17 cellular contexts compared by ENCODE assay signal in the genomic region with DNA sequence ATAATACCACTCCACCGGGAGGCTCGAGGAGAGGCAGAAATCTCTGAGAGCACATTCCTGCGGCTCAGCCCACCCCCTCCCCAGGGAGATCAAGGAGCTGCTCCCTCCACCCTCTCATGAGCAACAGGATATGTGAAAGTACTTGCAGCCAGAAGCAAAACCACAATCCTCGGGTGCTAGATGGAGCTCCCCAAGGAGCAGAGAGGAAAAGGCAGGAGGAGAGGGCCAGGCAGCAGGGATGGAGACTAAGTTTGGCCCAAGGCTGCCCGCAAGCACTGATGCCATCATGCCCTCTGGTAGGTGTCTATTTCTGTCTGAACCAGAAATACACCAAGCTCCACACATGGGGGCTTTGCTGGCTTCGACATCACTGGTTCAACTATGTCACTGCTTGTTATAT. TPM values are rescaled to one million over a fixed set of nuclear protein-coding genes. Genes with fewer than 3 reads are reported as not detected.
DNase-seq lines count a peak whose midpoint lies in the region; ATAC-seq, FAIRE-seq and TF ChIP-seq lines count a peak whose summit lies in the region.
"Had no signal": no experiment of that assay in that cellular context is flagged by ENCODE, and none has a peak within 500 bp of the region (broad histone marks: within the 10 kb centered on the region; RNA-seq: fewer than 3 reads in every experiment).

No MANE protein-coding gene starts in this region.

- ATAC-seq in stimulated activated naive B cell treated with anti-CD40 and anti-IgM and Interleukin-4, amounts not matched to agents 10 μg/mL and 1 μg/mL and 100 μg/mL, for 72 hours (replicated peaks): peak; percentile 62 to 76
- no peak for ATAC-seq in GM19351 (IDR thresholded peaks at IDR 0.05; ENCODE audit: unreplicated experiment)
- ATAC-seq: activated CD4-positive, CD25-positive, alpha-beta regulatory T cell treated with anti-CD3 and anti-CD28 coated beads, Interleukin-2, amount 50 U/mL, for 24 hours; esophagus mucosa; stimulated activated effector memory CD8-positive, alpha-beta T cell treated with anti-CD3 and anti-CD28 coated beads, Interleukin-12 subunit alpha, Interleukin-12 subunit beta, amount 100 ng/mL, for 72 hours had no signal

- H3K27me3 Mint-ChIP-seq in stimulated activated naive B cell treated with anti-CD40 and anti-IgM and Interleukin-4, amounts not matched to agents 10 μg/mL and 1 μg/mL and 100 μg/mL, for 72 hours: no peaks in the 10 kb centered on the region
- H3K27me3 Mint-ChIP-seq: activated T-cell treated with anti-CD3 and anti-CD28 coated beads, Interleukin-2, amount 50 U/mL, for 24 hours had no signal

- peaks cover 14 to 32% of the 10 kb centered on the region in 2 donors for H3K36me3 Mint-ChIP-seq in stimulated activated naive B cell treated with anti-CD40 and anti-IgM and Interleukin-4, amounts not matched to agents 10 μg/mL and 1 μg/mL and 100 μg/mL, for 72 hours

- peaks cover 29 to 50% of the 10 kb centered on the region in 2 donors for H3K4me1 Mint-ChIP-seq in stimulated activated naive B cell treated with anti-CD40 and anti-IgM and Interleukin-4, amounts not matched to agents 10 μg/mL and 1 μg/mL and 100 μg/mL, for 72 hours
- H3K4me1 Mint-ChIP-seq: neural progenitor cell; stimulated activated effector memory CD8-positive, alpha-beta T cell treated with anti-CD3 and anti-CD28 coated beads, Interleukin-12 subunit alpha, Interleukin-12 subunit beta, amount 100 ng/mL, for 72 hours had no signal

- H3K27ac ChIP-seq in left ventricle myocardium inferior (replicated peaks): peak overlapping the region; percentile 34
- H3K27ac ChIP-seq: neural progenitor cell, SJSA1 had no signal

- H3K4me3 Mint-ChIP-seq in stimulated activated naive B cell treated with anti-CD40 and anti-IgM and Interleukin-4, amounts not matched to agents 10 μg/mL and 1 μg/mL and 100 μg/mL, for 72 hours: peak overlapping the region in 1 of 2 donors; percentile 29
- H3K4me3 Mint-ChIP-seq: activated T-cell treated with anti-CD3 and anti-CD28 coated beads, Interleukin-2, amount 50 U/mL, for 24 hours; neural progenitor cell; stimulated activated effector memory CD8-positive, alpha-beta T cell treated with anti-CD3 and anti-CD28 coated beads, Interleukin-12 subunit alpha, Interleukin-12 subunit beta, amount 100 ng/mL, for 72 hours had no signal

- intact Hi-C loops in left ventricle myocardium inferior (cut with micrococcal nuclease): no loop called here

- no peaks in the 10 kb centered on the region for H3K9me3 Mint-ChIP-seq in stimulated activated naive B cell treated with anti-CD40 and anti-IgM and Interleukin-4, amounts not matched to agents 10 μg/mL and 1 μg/mL and 100 μg/mL, for 72 hours
- H3K9me3 Mint-ChIP-seq: activated T-cell treated with anti-CD3 and anti-CD28 coated beads, Interleukin-2, amount 50 U/mL, for 24 hours; neural progenitor cell; stimulated activated effector memory CD8-positive, alpha-beta T cell treated with anti-CD3 and anti-CD28 coated beads, Interleukin-12 subunit alpha, Interleukin-12 subunit beta, amount 100 ng/mL, for 72 hours had no signal

- no peak for TF ChIP-seq POLR2A in GM12892 (IDR thresholded peaks at IDR 0.05; ENCODE audit: low read depth, low read length)

- no peaks in the 10 kb centered on the region for H3K9me3 ChIP-seq in left ventricle myocardium inferior (replicated peaks)
- H3K9me3 ChIP-seq: SJSA1 had no signal

- no peaks in the 10 kb centered on the region for H3K27me3 ChIP-seq in left ventricle myocardium inferior (ENCODE audit: low read depth)
- H3K27me3 ChIP-seq: neural progenitor cell, SJSA1 had no signal

- H3K36me3 ChIP-seq in left ventricle myocardium inferior: peaks cover 7% of the 10 kb centered on the region
- H3K36me3 ChIP-seq: neural progenitor cell had no signal

- peak overlapping the region; percentile 27 for H3K27ac Mint-ChIP-seq in stimulated activated naive B cell treated with anti-CD40 and anti-IgM and Interleukin-4, amounts not matched to agents 10 μg/mL and 1 μg/mL and 100 μg/mL, for 72 hours
- H3K27ac Mint-ChIP-seq: activated T-cell treated with anti-CD3 and anti-CD28 coated beads, Interleukin-2, amount 50 U/mL, for 24 hours; stimulated activated effector memory CD8-positive, alpha-beta T cell treated with anti-CD3 and anti-CD28 coated beads, Interleukin-12 subunit alpha, Interleukin-12 subunit beta, amount 100 ng/mL, for 72 hours had no signal

- peak overlapping the region; percentile 12 for H3K4me3 ChIP-seq in left ventricle myocardium inferior
- H3K4me3 ChIP-seq: neural progenitor cell, SJSA1 had no signal

- peak; percentile 66 for FAIRE-seq in GM12892 (lab: Jason Lieb, UNC)
- FAIRE-seq: bronchial epithelial cell had no signal

- H3K4me1 ChIP-seq in left ventricle myocardium inferior: peaks cover 47% of the 10 kb centered on the region
- H3K4me1 ChIP-seq: neural progenitor cell had no signal

- DNase-seq in GM12892 (ENCODE audit: insufficient read length) (no peak), amniotic epithelial cell (ENCODE audit: low read depth) (peak; percentile 80), left ventricle myocardium inferior (no peak), NCI-H1930 (lab: John Stamatoyannopoulos, UW) (no peak), SK-N-DZ (ENCODE audit: low spot score) (no peak)
- no peak for DNase-seq in stimulated activated naive B cell treated with anti-CD40 and anti-IgM and Interleukin-4, amounts not matched to agents 10 μg/mL and 1 μg/mL and 100 μg/mL, for 72 hours
- DNase-seq: activated T-cell treated with anti-CD3 and anti-CD28 coated beads, Interleukin-2, amount 50 U/mL, for 24 hours; kidney glomerular epithelial cell; NCI-H526 had no signal

- no peak for TF ChIP-seq CTCF in left ventricle myocardium inferior (IDR thresholded peaks at IDR 0.05; ENCODE audit: borderline replicate concordance)

RNA-seq across cellular contexts. Expression of a gene that starts 22.3 kb away (rescaled TPM):
- polyA plus RNA-seq in GM12892 (2012; ENCODE audit: missing spikeins): 6.6 TPM
- 15.8 TPM for total RNA-seq in left ventricle myocardium inferior
- 14.1 and 15.1 TPM in 2 replicates for polyA plus RNA-seq in SK-N-DZ (2014; cell fraction: cytosol; rRNA removed)
- 16.6 and 16.7 TPM in 2 replicates for polyA plus RNA-seq in SK-N-DZ (2014; cell fraction: nucleus; rRNA removed)

RNA-seq across cellular contexts. Expression of a gene that starts 36.7 kb away (rescaled TPM):
- 0.15 TPM for polyA plus RNA-seq in GM12892 (2012; ENCODE audit: missing spikeins)
- total RNA-seq in left ventricle myocardium inferior: 0.30 TPM
- polyA plus RNA-seq in SK-N-DZ (2014; cell fraction: cytosol; rRNA removed): 0.10 TPM in 1 of 2 replicates, not detected in the other
- 0.05 TPM in 1 of 2 replicates, not detected in the other for polyA plus RNA-seq in SK-N-DZ (2014; cell fraction: nucleus; rRNA removed)
- total RNA-seq: bronchial epithelial cell, MCF 10A, SJSA1 had no signal
